21 cellular contexts compared by ENCODE assay signal in genomic region chr17:51765558-51766145, GRCh38.
"Had no signal": no experiment of that assay in that cellular context is flagged by ENCODE, and none has a peak within 500 bp of the region (broad histone marks: within the 10 kb centered on the region; RNA-seq: fewer than 3 reads in every experiment).

No MANE protein-coding gene starts in this region.

- H3K27ac ChIP-seq: heart left ventricle, ovary, right lobe of liver, skin epidermis, vagina had no signal

- H3K27me3 ChIP-seq: ovary, right lobe of liver, vagina had no signal

- H3K9me3 ChIP-seq: heart left ventricle, ovary, right lobe of liver, vagina had no signal

- DNase-seq: activated CD4-positive, alpha-beta T cell treated with anti-CD3 and anti-CD28 coated beads for 1 hour; activated CD4-positive, alpha-beta T cell treated with anti-CD3 and anti-CD28 coated beads, Interleukin-2, amount 10 ng/mL, durations not matched to agents 7 days and 5 days; activated CD8-positive, alpha-beta T cell treated with anti-CD3 and anti-CD28 coated beads for 36 hours; activated gamma-delta T cell treated with Interleukin-2 at 50 U/mL for 16 hours; activated naive CD4-positive, alpha-beta T cell treated with anti-CD3 and anti-CD28 coated beads, Interleukin-2, amount 50 U/mL, for 16 hours; activated naive CD8-positive, alpha-beta T cell treated with anti-CD3 and anti-CD28 coated beads, Interleukin-2, amount 50 U/mL, for 24 hours; activated T-cell treated with anti-CD3 and anti-CD28 coated beads, Interleukin-2, amount 50 U/mL, for 4 hours; amygdala; endodermal cell; foreskin fibroblast; heart left ventricle; hypothalamus; immature natural killer cell; naive B cell; ovary; right lobe of liver; stimulated activated CD4-positive, alpha-beta T cell treated with anti-CD3 and anti-CD28 coated beads, Interleukin-4, amount 100 ng/mL, for 4 hours; stimulated activated CD8-positive, alpha-beta memory T cell treated with anti-CD3 and anti-CD28 coated beads, Interleukin-4, amount 100 ng/mL, for 48 hours; stimulated activated naive CD8-positive, alpha-beta T cell treated with anti-CD3 and anti-CD28 coated beads, Interleukin-15, amount 100 ng/mL, for 72 hours had no signal

- H3K4me1 ChIP-seq: heart left ventricle, right lobe of liver, vagina had no signal

- H3K36me3 ChIP-seq: heart left ventricle, ovary, right lobe of liver, vagina had no signal

- H3K4me3 ChIP-seq: heart left ventricle, ovary, right lobe of liver, skin epidermis, vagina had no signal
